ENCODE assay signal across 10 cellular contexts in the genomic region with DNA sequence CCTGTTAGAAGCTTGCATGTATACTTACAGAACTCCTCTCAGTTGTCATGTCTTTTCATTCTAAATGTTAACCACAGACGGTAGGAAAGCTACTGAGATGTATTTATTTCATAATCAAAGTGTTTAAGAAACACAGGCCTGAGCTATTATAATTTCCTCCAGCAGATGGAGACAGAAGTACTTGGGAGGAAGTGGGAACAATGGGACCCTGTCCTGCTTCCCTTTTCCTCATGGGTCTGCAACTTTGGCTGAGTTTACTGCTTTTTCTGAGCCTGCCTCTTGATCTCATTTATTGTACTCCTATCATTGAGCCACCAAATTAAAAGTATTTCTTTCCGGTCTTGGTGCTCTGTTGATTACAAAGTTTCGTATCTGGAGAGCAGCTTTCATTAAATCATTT.
DNase-seq lines count a peak whose midpoint lies in the region; ATAC-seq, FAIRE-seq and TF ChIP-seq lines count a peak whose summit lies in the region.
"Had no signal": no experiment of that assay in that cellular context is flagged by ENCODE, and none has a peak within 500 bp of the region (broad histone marks: within the 10 kb centered on the region; RNA-seq: fewer than 3 reads in every experiment).

No MANE protein-coding gene starts in this region.

- no peaks in the 10 kb centered on the region for H3K36me3 Mint-ChIP-seq in activated CD8-positive, alpha-beta memory T cell treated with anti-CD3 and anti-CD28 coated beads, Interleukin-2, amount 10 ng/mL, durations not matched to agents 7 days and 5 days

- CTCF ChIA-PET in activated CD8-positive, alpha-beta memory T cell treated with anti-CD3 and anti-CD28 coated beads, Interleukin-2, amount 10 ng/mL, durations not matched to agents 7 days and 5 days (lab: Charles Lee) = no interaction called here

- in situ Hi-C loops in KBM-7 (cut with MboI; ENCODE audit: low pct_unique_long_range_greater_than_20kb, low sequenced_read_pairs) = no loop called here

- intact Hi-C loops in kidney (cut with DNase I) = no loop called here

- H3K27me3 ChIP-seq in SJCRH30 = no peaks in the 10 kb centered on the region

- H3K4me3 ChIP-seq in SJCRH30 (no peak overlapping the region), kidney (ENCODE audit: low read length in 2 of 2) (no peak overlapping the region)
- H3K4me3 ChIP-seq: prostate gland had no signal

- H3K9ac ChIP-seq in kidney (ENCODE audit: low read length in 2 of 2) = no peak overlapping the region

- H3K27ac Mint-ChIP-seq in activated CD8-positive, alpha-beta memory T cell treated with anti-CD3 and anti-CD28 coated beads, Interleukin-2, amount 10 ng/mL, durations not matched to agents 7 days and 5 days = no peak overlapping the region

- H3K4me1 ChIP-seq in SJCRH30 (no peaks in the 10 kb centered on the region), kidney (ENCODE audit: control insufficient read depth in 1 of 2, insufficient read depth in 1 of 2, low read depth in 1 of 2, low read length in 2 of 2) (no peaks in the 10 kb centered on the region)
- H3K4me1 ChIP-seq: prostate gland had no signal

- DNase-seq in D721Med (ENCODE audit: insufficient read length, low spot score) (no peak), KBM-7 (peak; percentile 54), SJCRH30 (peak; percentile 19 to 64), kidney (no peak), hepatic stellate cell (ENCODE audit: low spot score) (no peak), amniotic stem cell (lab: John Stamatoyannopoulos, UW) (no peak), mucosa of gallbladder (ENCODE audit: low spot score) (no peak)
- DNase-seq in activated CD8-positive, alpha-beta memory T cell treated with anti-CD3 and anti-CD28 coated beads, Interleukin-2, amount 10 ng/mL, durations not matched to agents 7 days and 5 days = no peak
- DNase-seq: stimulated activated naive CD4-positive, alpha-beta T cell treated with Interleukin-2 at 50 U/mL for 16 hours had no signal

- H3K9me3 ChIP-seq in SJCRH30 (replicated peaks) = no peaks in the 10 kb centered on the region
- no peaks in the 10 kb centered on the region for H3K9me3 ChIP-seq in kidney (ENCODE audit: control insufficient read depth in 1 of 2, low read length in 2 of 2)
- H3K9me3 ChIP-seq: prostate gland had no signal

- no peaks in the 10 kb centered on the region for H3K27me3 Mint-ChIP-seq in activated CD8-positive, alpha-beta memory T cell treated with anti-CD3 and anti-CD28 coated beads, Interleukin-2, amount 10 ng/mL, durations not matched to agents 7 days and 5 days

- H3K36me3 ChIP-seq in SJCRH30 (no peaks in the 10 kb centered on the region), kidney (ENCODE audit: control insufficient read depth in 1 of 2, insufficient read depth in 2 of 2, low read length in 2 of 2) (no peaks in the 10 kb centered on the region)
- H3K36me3 ChIP-seq: prostate gland had no signal

- TF ChIP-seq CTCF in D721Med (IDR thresholded peaks at IDR 0.05; ENCODE audit: insufficient read depth, missing control alignments) = peak; percentile 42
- TF ChIP-seq CTCF in kidney (IDR thresholded peaks at IDR 0.05; ENCODE audit: borderline replicate concordance, extremely low read depth, insufficient read depth) = peak; percentile 30

- FAIRE-seq in D721Med (lab: Jason Lieb, UNC) (no peak), kidney (lab: Jason Lieb, UNC) (no peak)

- H3K4me1 Mint-ChIP-seq in activated CD8-positive, alpha-beta memory T cell treated with anti-CD3 and anti-CD28 coated beads, Interleukin-2, amount 10 ng/mL, durations not matched to agents 7 days and 5 days = no peaks in the 10 kb centered on the region

- ATAC-seq in activated CD8-positive, alpha-beta memory T cell treated with anti-CD3 and anti-CD28 coated beads, Interleukin-2, amount 10 ng/mL, durations not matched to agents 7 days and 5 days = no peak

- H3K9me3 Mint-ChIP-seq in activated CD8-positive, alpha-beta memory T cell treated with anti-CD3 and anti-CD28 coated beads, Interleukin-2, amount 10 ng/mL, durations not matched to agents 7 days and 5 days (ENCODE audit: low read depth) = peaks cover 8% of the 10 kb centered on the region

- no peak overlapping the region for H3K27ac ChIP-seq in SJCRH30
- H3K27ac ChIP-seq in kidney (ENCODE audit: low read depth in 2 of 2, low read length in 2 of 2) = no peak overlapping the region
- H3K27ac ChIP-seq: prostate gland had no signal

- no peak overlapping the region for H3K4me3 Mint-ChIP-seq in activated CD8-positive, alpha-beta memory T cell treated with anti-CD3 and anti-CD28 coated beads, Interleukin-2, amount 10 ng/mL, durations not matched to agents 7 days and 5 days

Comparison
In these comparisons a context has a peak if more than half of its experiments do, and no peak if none do; other contexts are left out.
1. DNase-seq: peak in KBM-7 (single experiment) and SJCRH30 (2 of 2); none in D721Med (single experiment), kidney (single experiment), hepatic stellate cell (single experiment), amniotic stem cell (single experiment), mucosa of gallbladder (single experiment) and activated CD8-positive, alpha-beta memory T cell treated with anti-CD3 and anti-CD28 coated beads, Interleukin-2, amount 10 ng/mL, durations not matched to agents 7 days and 5 days (single experiment).